Comparison of ENCODE assay signal across 1 cellular context in the genomic region with DNA sequence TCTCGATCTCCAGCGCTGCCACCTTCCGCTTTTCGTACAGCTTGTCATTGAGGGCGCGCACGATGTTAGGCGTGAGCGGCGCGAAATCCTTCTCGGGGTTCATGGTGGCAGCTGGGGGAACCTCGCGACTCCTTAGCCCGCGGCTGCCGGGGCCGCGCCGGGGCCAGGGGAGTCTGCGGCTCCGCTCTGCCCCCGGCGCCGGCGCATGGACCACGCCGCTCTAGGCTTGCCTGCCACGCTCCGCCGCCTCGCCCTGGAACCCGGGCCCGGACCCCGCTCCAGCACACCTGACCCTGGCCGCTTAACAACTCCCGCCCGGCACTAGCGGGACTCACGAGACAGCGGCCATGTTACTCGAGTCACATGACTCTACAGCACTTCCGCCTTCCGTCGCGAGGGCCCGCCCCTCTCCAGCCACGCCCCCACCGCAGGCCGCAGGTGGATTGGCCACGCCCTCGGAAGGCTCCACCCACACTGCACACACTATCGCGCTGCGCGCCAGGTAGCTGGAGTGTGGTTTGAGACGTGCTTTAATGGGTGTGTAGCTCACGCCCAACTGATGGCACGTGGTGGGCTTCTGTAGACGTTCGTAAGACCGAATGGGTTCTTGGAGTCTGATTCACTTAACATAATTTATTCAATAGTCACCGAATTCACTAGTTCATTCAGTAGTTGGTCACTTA.
TF ChIP-seq lines count a peak whose summit lies in the region.

A gene (minus strand): TSS at position 361 of the 683 bp plus-strand sequence. CDS start 258 bp downstream, at position 103.

TF ChIP-seq in HEK293, 187 proteins besides CTCF, POLR2A, EP300 and RAD21 (continued from another document and continues in another):
- TF ChIP-seq ZNF221 (tag by site-specific recombination; IDR thresholded peaks at IDR 0.05; ENCODE audit: borderline replicate concordance) = no peak
- TF ChIP-seq BCL11B (tag by site-specific recombination; IDR thresholded peaks at IDR 0.05; ENCODE audit: low read depth) = no peak
- no peak for TF ChIP-seq GFI1B (tag by site-specific recombination; IDR thresholded peaks at IDR 0.05)
- no peak for TF ChIP-seq ZNF521 (tag by site-specific recombination; IDR thresholded peaks at IDR 0.05)
- peak; percentile 88 for TF ChIP-seq SCRT1 (tag by site-specific recombination; IDR thresholded peaks at IDR 0.05; ENCODE audit: borderline replicate concordance)
- no peak for TF ChIP-seq ZNF48 (tag by site-specific recombination; IDR thresholded peaks at IDR 0.05)
- TF ChIP-seq, protein P1, sequence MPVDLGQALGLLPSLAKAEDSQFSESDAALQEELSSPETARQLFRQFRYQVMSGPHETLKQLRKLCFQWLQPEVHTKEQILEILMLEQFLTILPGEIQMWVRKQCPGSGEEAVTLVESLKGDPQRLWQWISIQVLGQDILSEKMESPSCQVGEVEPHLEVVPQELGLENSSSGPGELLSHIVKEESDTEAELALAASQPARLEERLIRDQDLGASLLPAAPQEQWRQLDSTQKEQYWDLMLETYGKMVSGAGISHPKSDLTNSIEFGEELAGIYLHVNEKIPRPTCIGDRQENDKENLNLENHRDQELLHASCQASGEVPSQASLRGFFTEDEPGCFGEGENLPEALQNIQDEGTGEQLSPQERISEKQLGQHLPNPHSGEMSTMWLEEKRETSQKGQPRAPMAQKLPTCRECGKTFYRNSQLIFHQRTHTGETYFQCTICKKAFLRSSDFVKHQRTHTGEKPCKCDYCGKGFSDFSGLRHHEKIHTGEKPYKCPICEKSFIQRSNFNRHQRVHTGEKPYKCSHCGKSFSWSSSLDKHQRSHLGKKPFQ (tag by site-specific recombination; IDR thresholded peaks at IDR 0.05) = no peak
- peak; percentile 63; the same call in 1 of the 2 replicates for TF ChIP-seq ZFHX2 (tag by site-specific recombination; conservative IDR thresholded peaks at IDR 0.05)
- TF ChIP-seq REPIN1 (tag by site-specific recombination; IDR thresholded peaks at IDR 0.05; ENCODE audit: low read depth) = no peak
- TF ChIP-seq, protein P2, sequence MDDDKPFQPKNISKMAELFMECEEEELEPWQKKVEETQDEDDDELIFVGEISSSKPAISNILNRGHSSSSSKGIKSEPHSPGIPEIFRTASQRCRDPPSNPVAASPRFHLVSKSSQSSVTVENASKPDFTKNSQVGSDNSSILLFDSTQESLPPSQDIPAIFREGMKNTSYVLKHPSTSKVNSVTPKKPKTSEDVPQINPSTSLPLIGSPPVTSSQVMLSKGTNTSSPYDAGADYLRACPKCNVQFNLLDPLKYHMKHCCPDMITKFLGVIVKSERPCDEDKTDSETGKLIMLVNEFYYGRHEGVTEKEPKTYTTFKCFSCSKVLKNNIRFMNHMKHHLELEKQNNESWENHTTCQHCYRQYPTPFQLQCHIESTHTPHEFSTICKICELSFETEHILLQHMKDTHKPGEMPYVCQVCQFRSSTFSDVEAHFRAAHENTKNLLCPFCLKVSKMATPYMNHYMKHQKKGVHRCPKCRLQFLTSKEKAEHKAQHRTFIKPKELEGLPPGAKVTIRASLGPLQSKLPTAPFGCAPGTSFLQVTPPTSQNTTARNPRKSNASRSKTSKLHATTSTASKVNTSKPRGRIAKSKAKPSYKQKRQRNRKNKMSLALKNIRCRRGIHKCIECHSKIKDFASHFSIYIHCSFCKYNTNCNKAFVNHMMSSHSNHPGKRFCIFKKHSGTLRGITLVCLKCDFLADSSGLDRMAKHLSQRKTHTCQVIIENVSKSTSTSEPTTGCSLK (tag by site-specific recombination; IDR thresholded peaks at IDR 0.05) = no peak
- TF ChIP-seq ZNF560 (tag by site-specific recombination; IDR thresholded peaks at IDR 0.05; ENCODE audit: borderline replicate concordance) = no peak
- TF ChIP-seq ZNF530 (tag by site-specific recombination; IDR thresholded peaks at IDR 0.05; ENCODE audit: low read depth) = no peak
- no peak for TF ChIP-seq ZNF138 (tag by site-specific recombination; IDR thresholded peaks at IDR 0.05; ENCODE audit: borderline replicate concordance)
- TF ChIP-seq GLI2 (tag by site-specific recombination; IDR thresholded peaks at IDR 0.05; ENCODE audit: borderline replicate concordance, low read depth) = no peak
- peak; percentile 85 for TF ChIP-seq YY1 (tag by site-specific recombination; IDR thresholded peaks at IDR 0.05)
- no peak for TF ChIP-seq ZNF785 (tag by site-specific recombination; IDR thresholded peaks at IDR 0.05)
- TF ChIP-seq, protein P3, sequence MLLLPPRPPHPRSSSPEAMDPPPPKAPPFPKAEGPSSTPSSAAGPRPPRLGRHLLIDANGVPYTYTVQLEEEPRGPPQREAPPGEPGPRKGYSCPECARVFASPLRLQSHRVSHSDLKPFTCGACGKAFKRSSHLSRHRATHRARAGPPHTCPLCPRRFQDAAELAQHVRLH (tag by site-specific recombination; IDR thresholded peaks at IDR 0.05) = no peak
- no peak for TF ChIP-seq ZNF624 (tag by site-specific recombination; IDR thresholded peaks at IDR 0.05)
- TF ChIP-seq, protein P4, sequence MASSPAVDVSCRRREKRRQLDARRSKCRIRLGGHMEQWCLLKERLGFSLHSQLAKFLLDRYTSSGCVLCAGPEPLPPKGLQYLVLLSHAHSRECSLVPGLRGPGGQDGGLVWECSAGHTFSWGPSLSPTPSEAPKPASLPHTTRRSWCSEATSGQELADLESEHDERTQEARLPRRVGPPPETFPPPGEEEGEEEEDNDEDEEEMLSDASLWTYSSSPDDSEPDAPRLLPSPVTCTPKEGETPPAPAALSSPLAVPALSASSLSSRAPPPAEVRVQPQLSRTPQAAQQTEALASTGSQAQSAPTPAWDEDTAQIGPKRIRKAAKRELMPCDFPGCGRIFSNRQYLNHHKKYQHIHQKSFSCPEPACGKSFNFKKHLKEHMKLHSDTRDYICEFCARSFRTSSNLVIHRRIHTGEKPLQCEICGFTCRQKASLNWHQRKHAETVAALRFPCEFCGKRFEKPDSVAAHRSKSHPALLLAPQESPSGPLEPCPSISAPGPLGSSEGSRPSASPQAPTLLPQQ (tag by site-specific recombination; IDR thresholded peaks at IDR 0.05) = peak; percentile 65; the same call in 1 of the 2 replicates
- TF ChIP-seq, protein P5, sequence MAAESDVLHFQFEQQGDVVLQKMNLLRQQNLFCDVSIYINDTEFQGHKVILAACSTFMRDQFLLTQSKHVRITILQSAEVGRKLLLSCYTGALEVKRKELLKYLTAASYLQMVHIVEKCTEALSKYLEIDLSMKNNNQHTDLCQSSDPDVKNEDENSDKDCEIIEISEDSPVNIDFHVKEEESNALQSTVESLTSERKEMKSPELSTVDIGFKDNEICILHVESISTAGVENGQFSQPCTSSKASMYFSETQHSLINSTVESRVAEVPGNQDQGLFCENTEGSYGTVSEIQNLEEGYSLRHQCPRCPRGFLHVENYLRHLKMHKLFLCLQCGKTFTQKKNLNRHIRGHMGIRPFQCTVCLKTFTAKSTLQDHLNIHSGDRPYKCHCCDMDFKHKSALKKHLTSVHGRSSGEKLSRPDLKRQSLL (tag by site-specific recombination; IDR thresholded peaks at IDR 0.05) = no peak
- no peak for TF ChIP-seq ZNF292 (tag by site-specific recombination; IDR thresholded peaks at IDR 0.05; ENCODE audit: borderline replicate concordance, low read depth)
- no peak for TF ChIP-seq ZNF350 (tag by site-specific recombination; IDR thresholded peaks at IDR 0.05)
- no peak for TF ChIP-seq ZNF157 (tag by site-specific recombination; IDR thresholded peaks at IDR 0.05)
- peak; percentile 41; the same call in 1 of the 2 replicates for TF ChIP-seq ZNF76 (tag by site-specific recombination; IDR thresholded peaks at IDR 0.05; ENCODE audit: borderline replicate concordance, low read depth)
- TF ChIP-seq ZEB2 (tag by site-specific recombination; IDR thresholded peaks at IDR 0.05) = peak; percentile 52; the same call in 1 of the 2 replicates
- peak; percentile 54 for TF ChIP-seq EGR2 (tag by site-specific recombination; IDR thresholded peaks at IDR 0.05; ENCODE audit: low read depth)
- no peak for TF ChIP-seq ZSCAN23 (tag by site-specific recombination; IDR thresholded peaks at IDR 0.05)
- TF ChIP-seq ZNF354C (tag by site-specific recombination; IDR thresholded peaks at IDR 0.05; ENCODE audit: borderline replicate concordance, low read depth) = no peak
- peak; percentile 94 for TF ChIP-seq SP3 (tag by site-specific recombination; IDR thresholded peaks at IDR 0.05)
- 0 out of 2 replicates have a peak, but pooled peaks have one; percentile 17 for TF ChIP-seq PRDM1 (tag by site-specific recombination; IDR thresholded peaks at IDR 0.05)
- no peak for TF ChIP-seq ZNF341 (tag by site-specific recombination; IDR thresholded peaks at IDR 0.05; ENCODE audit: low read depth)
- peak; percentile 67; the same call in 1 of the 2 replicates for TF ChIP-seq ZBTB20 (tag by site-specific recombination; IDR thresholded peaks at IDR 0.05)
- peak; percentile 97 for TF ChIP-seq KLF16 (tag by site-specific recombination; IDR thresholded peaks at IDR 0.05)
- no peak for TF ChIP-seq ZBTB1 (tag by site-specific recombination; IDR thresholded peaks at IDR 0.05)
- TF ChIP-seq ZNF324 (tag by site-specific recombination; IDR thresholded peaks at IDR 0.05) = peak; percentile 30; the same call in 1 of the 2 replicates
- TF ChIP-seq, protein P6, sequence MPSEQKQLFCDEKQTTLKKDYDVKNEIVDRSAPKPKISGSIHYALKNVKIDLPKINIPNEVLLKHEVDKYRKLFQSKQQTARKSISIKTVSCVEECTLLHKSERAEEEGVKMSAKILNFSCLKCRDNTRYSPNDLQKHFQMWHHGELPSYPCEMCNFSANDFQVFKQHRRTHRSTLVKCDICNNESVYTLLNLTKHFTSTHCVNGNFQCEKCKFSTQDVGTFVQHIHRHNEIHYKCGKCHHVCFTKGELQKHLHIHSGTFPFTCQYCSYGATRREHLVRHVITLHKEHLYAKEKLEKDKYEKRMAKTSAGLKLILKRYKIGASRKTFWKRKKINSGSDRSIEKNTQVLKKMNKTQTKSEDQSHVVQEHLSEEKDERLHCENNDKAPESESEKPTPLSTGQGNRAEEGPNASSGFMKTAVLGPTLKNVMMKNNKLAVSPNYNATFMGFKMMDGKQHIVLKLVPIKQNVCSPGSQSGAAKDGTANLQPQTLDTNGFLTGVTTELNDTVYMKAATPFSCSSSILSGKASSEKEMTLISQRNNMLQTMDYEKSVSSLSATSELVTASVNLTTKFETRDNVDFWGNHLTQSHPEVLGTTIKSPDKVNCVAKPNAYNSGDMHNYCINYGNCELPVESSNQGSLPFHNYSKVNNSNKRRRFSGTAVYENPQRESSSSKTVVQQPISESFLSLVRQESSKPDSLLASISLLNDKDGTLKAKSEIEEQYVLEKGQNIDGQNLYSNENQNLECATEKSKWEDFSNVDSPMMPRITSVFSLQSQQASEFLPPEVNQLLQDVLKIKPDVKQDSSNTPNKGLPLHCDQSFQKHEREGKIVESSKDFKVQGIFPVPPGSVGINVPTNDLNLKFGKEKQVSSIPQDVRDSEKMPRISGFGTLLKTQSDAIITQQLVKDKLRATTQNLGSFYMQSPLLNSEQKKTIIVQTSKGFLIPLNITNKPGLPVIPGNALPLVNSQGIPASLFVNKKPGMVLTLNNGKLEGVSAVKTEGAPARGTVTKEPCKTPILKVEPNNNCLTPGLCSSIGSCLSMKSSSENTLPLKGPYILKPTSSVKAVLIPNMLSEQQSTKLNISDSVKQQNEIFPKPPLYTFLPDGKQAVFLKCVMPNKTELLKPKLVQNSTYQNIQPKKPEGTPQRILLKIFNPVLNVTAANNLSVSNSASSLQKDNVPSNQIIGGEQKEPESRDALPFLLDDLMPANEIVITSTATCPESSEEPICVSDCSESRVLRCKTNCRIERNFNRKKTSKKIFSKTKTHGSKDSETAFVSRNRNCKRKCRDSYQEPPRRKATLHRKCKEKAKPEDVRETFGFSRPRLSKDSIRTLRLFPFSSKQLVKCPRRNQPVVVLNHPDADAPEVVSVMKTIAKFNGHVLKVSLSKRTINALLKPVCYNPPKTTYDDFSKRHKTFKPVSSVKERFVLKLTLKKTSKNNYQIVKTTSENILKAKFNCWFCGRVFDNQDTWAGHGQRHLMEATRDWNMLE (tag by site-specific recombination; conservative IDR thresholded peaks at IDR 0.05; ENCODE audit: low read depth) = peak; percentile 49; the same call in 1 of the 2 replicates
- TF ChIP-seq ZFP3 (tag by site-specific recombination; IDR thresholded peaks at IDR 0.05; ENCODE audit: low read depth) = no peak
- TF ChIP-seq, protein P7, sequence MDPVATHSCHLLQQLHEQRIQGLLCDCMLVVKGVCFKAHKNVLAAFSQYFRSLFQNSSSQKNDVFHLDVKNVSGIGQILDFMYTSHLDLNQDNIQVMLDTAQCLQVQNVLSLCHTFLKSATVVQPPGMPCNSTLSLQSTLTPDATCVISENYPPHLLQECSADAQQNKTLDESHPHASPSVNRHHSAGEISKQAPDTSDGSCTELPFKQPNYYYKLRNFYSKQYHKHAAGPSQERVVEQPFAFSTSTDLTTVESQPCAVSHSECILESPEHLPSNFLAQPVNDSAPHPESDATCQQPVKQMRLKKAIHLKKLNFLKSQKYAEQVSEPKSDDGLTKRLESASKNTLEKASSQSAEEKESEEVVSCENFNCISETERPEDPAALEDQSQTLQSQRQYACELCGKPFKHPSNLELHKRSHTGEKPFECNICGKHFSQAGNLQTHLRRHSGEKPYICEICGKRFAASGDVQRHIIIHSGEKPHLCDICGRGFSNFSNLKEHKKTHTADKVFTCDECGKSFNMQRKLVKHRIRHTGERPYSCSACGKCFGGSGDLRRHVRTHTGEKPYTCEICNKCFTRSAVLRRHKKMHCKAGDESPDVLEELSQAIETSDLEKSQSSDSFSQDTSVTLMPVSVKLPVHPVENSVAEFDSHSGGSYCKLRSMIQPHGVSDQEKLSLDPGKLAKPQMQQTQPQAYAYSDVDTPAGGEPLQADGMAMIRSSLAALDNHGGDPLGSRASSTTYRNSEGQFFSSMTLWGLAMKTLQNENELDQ (tag by site-specific recombination; IDR thresholded peaks at IDR 0.05; ENCODE audit: low read depth) = no peak
- TF ChIP-seq ZNF404 (tag by site-specific recombination; IDR thresholded peaks at IDR 0.05) = no peak
- TF ChIP-seq ZSCAN30 (tag by site-specific recombination; IDR thresholded peaks at IDR 0.05) = peak; percentile 35; the same call in 1 of the 2 replicates
- TF ChIP-seq ZNF660 (tag by site-specific recombination; IDR thresholded peaks at IDR 0.05) = peak; percentile 34; the same call in 1 of the 2 replicates
- TF ChIP-seq ZNF621 (tag by site-specific recombination; IDR thresholded peaks at IDR 0.05) = no peak
- TF ChIP-seq ZXDB (tag by site-specific recombination; IDR thresholded peaks at IDR 0.05) = peak; percentile 55; the same call in 1 of the 2 replicates
- TF ChIP-seq, protein P8, sequence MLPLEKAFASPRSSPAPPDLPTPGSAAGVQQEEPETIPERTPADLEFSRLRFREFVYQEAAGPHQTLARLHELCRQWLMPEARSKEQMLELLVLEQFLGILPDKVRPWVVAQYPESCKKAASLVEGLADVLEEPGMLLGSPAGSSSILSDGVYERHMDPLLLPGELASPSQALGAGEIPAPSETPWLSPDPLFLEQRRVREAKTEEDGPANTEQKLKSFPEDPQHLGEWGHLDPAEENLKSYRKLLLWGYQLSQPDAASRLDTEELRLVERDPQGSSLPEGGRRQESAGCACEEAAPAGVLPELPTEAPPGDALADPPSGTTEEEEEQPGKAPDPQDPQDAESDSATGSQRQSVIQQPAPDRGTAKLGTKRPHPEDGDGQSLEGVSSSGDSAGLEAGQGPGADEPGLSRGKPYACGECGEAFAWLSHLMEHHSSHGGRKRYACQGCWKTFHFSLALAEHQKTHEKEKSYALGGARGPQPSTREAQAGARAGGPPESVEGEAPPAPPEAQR (tag by site-specific recombination; IDR thresholded peaks at IDR 0.05) = no peak
